8 cellular contexts compared by ENCODE assay signal in the genomic region with DNA sequence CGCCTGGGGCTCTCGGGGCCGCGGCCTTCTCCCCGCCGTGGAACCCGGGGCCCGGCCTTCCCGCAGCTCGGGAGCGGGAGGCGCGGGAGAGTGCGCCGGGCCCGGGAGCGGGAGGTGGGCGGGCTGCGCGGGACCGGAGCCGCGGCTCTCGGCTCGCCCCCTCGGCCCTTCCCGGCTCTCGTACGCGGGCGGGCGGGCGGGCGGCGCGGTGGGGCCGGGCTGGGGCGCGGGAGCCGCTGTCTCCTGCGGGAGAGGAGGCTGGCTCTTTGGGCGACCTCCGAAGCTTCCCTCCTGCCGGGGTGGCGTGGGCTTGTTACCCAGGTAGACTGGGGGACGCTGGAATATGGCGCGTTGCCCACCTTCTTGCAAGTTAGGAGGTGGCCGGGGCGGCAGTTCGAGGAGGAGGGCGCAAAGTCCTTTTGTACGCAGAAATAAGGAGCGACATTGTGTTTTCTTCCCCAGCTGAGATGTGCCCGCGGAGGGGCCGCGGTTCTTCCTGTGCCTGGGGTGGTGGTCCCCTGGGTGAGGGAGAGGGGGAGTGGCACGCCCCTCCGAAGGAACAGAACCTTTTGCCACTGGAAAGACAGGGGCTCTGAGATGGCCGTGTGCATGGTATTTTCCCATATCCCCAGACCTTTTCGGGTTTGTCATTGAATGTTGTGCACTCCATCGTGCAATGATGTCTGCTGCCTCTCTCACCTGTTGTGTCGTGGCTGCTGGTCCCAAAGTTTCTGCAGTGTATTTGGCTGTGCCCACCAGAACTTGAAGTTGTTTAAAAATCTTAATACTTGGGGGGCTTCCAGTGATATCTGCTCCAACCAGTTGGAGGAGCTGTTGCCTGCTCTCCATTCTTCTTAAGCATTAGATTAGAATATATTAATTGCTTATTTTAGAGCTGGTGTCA. TPM values are rescaled to one million over a fixed set of nuclear protein-coding genes. Genes with fewer than 3 reads are reported as not detected.
DNase-seq lines count a peak whose midpoint lies in the region; ATAC-seq and TF ChIP-seq lines count a peak whose summit lies in the region.

No MANE protein-coding gene starts in this region.

- H4K20me1 ChIP-seq in PC-3 (ENCODE audit: low read length) = peaks cover 40% of the 10 kb centered on the region

- H3K36me3 ChIP-seq in PC-3 (ENCODE audit: low read depth, low read length) (peaks cover 12% of the 10 kb centered on the region; the same call in 1 of the 2 replicates), gastroesophageal sphincter (peaks cover 0 to 10% of the 10 kb centered on the region in 2 donors), neutrophil (no peaks in the 10 kb centered on the region), aorta (ENCODE audit: control insufficient read depth in 1 of 2, insufficient read depth in 2 of 2, low read length in 1 of 2) (no peaks in the 10 kb centered on the region)

- peak overlapping the region; percentile 77 for H3K4me3 ChIP-seq in PC-3 (ENCODE audit: low read length)
- H3K4me3 ChIP-seq in gastroesophageal sphincter = peak overlapping the region; percentile 86 to 87
- peak overlapping the region; percentile 80 to 94 for H3K4me3 ChIP-seq in neutrophil (ENCODE audit: low read depth in 1 of 2, low read length in 1 of 2)
- H3K4me3 ChIP-seq in aorta (ENCODE audit: low read length in 2 of 2) = peak overlapping the region; percentile 87 to 98

- peak overlapping the region; percentile 87 for H3K27ac Mint-ChIP-seq in activated naive CD4-positive, alpha-beta T cell treated with anti-CD3 and anti-CD28 coated beads for 36 hours

- DNase-seq in activated T-cell treated with anti-CD3 and anti-CD28 coated beads for 4 hours (peak; percentile 13), PC-3 (peak; percentile 11), aorta (peak; percentile 69 to 85)
- no peak for DNase-seq in activated T-cell treated with anti-CD3 and anti-CD28 coated beads, Interleukin-2, amount 50 U/mL, for 1 hour
- peak; percentile 48 for DNase-seq in activated naive CD4-positive, alpha-beta T cell treated with anti-CD3 and anti-CD28 coated beads for 36 hours

- H3K79me2 ChIP-seq in PC-3 (ENCODE audit: low read length) = peaks cover 82% of the 10 kb centered on the region

- peak overlapping the region; percentile 92 for H3K9ac ChIP-seq in PC-3 (ENCODE audit: low read length)

- 0 to 2% methylated on average over 2 to 6 of the region's 64 CpGs for WGBS in gastroesophageal sphincter (ENCODE audit: low coverage in 1 of 2), 2 donors
- WGBS in aorta, 2 donors = 0 to 1% methylated on average over 55 to 64 of the region's 64 CpGs

- intact Hi-C loops in PC-3 (cut with micrococcal nuclease) (no loop called here), aorta (cut with DNase I) (loop anchor here in 1 of 2 donors (5.0 to 10.0 kb wide), 2 partner anchors 215 to 388 kb away; a partner anchor contains a TSS)
- intact Hi-C loops in activated naive CD4-positive, alpha-beta T cell treated with anti-CD3 and anti-CD28 coated beads for 36 hours (cut with micrococcal nuclease) = loop anchor here (1.0 to 10.0 kb wide), 3 partner anchors 23 to 388 kb away; a partner anchor contains a TSS

- peaks cover 26% of the 10 kb centered on the region for H3K36me3 Mint-ChIP-seq in activated naive CD4-positive, alpha-beta T cell treated with anti-CD3 and anti-CD28 coated beads for 36 hours (ENCODE audit: low read depth)

- no peak for TF ChIP-seq POLR2A in gastroesophageal sphincter (IDR thresholded peaks at IDR 0.05)

- H3K4me1 ChIP-seq in PC-3 (ENCODE audit: insufficient read depth, low read length) (peaks cover 24% of the 10 kb centered on the region), gastroesophageal sphincter (peaks cover 2 to 60% (median 19%) of the 10 kb centered on the region in 3 donors), neutrophil (ENCODE audit: control insufficient read depth in 1 of 2, insufficient read depth in 1 of 2, low read depth in 1 of 2, low read length in 1 of 2) (peaks cover 83 to 87% of the 10 kb centered on the region in 2 experiments), aorta (ENCODE audit: control insufficient read depth in 1 of 2, insufficient read depth in 2 of 2, low read length in 2 of 2) (peaks cover 2 to 8% of the 10 kb centered on the region in 2 donors)

- no peaks in the 10 kb centered on the region for H3K9me3 ChIP-seq in PC-3 (ENCODE audit: low read length)
- no peaks in the 10 kb centered on the region for H3K9me3 ChIP-seq in gastroesophageal sphincter
- no peaks in the 10 kb centered on the region for H3K9me3 ChIP-seq in neutrophil
- no peaks in the 10 kb centered on the region for H3K9me3 ChIP-seq in aorta (ENCODE audit: control insufficient read depth, low read length)

- peak overlapping the region; percentile 53; the same call in 1 of the 2 replicates for H2AFZ ChIP-seq in PC-3 (ENCODE audit: low read length)

- peak; percentile 11 for ATAC-seq in HG03159 (IDR thresholded peaks at IDR 0.05; ENCODE audit: unreplicated experiment)
- ATAC-seq in PC-3 = peak; percentile 1; the same call in 1 of the 2 replicates
- peak; percentile 34 for ATAC-seq in gastroesophageal sphincter
- peak; percentile 7 for ATAC-seq in aorta (ENCODE audit: low FRiP score)

- peak overlapping the region; percentile 84 for H3K4me3 Mint-ChIP-seq in activated naive CD4-positive, alpha-beta T cell treated with anti-CD3 and anti-CD28 coated beads for 36 hours

- H3K27me3 ChIP-seq in PC-3 (ENCODE audit: low read length) (no peaks in the 10 kb centered on the region), gastroesophageal sphincter (no peaks in the 10 kb centered on the region), neutrophil (no peaks in the 10 kb centered on the region), aorta (ENCODE audit: control insufficient read depth in 1 of 2, insufficient read depth in 2 of 2, low read length in 1 of 2) (no peaks in the 10 kb centered on the region)

- no peak overlapping the region for H3K27ac ChIP-seq in PC-3 (ENCODE audit: low read length)
- peak overlapping the region; percentile 91 to 99 (median 98) for H3K27ac ChIP-seq in gastroesophageal sphincter
- H3K27ac ChIP-seq in neutrophil = peak overlapping the region; percentile 91
- H3K27ac ChIP-seq in aorta (ENCODE audit: low read depth in 1 of 2, low read length in 2 of 2) = peak overlapping the region; percentile 73 to 89

- CTCF ChIA-PET in PC-3 (lab: Charles Lee) = interaction anchor here (0.6 to 1.0 kb wide), 7 partner anchors 10 to 394 kb away, joined by 3 to 10 read pairs (median 3); no protein-coding TSS in a partner anchor
- CTCF ChIA-PET in activated naive CD4-positive, alpha-beta T cell treated with anti-CD3 and anti-CD28 coated beads for 36 hours (lab: Charles Lee) = interaction anchor here (0.7 to 2.5 kb wide), 16 partner anchors 9 to 350 kb away, joined by 3 to 14 read pairs (median 5); no protein-coding TSS in a partner anchor

- peak; percentile 72 for TF ChIP-seq CTCF in PC-3 (conservative IDR thresholded peaks at IDR 0.05; ENCODE audit: low read depth, low read length)
- peak; percentile 28 to 67 (median 48) for TF ChIP-seq CTCF in gastroesophageal sphincter (IDR thresholded peaks at IDR 0.05)
- TF ChIP-seq CTCF in neutrophil (IDR thresholded peaks at IDR 0.05) = no peak

- H3K4me2 ChIP-seq in PC-3 (ENCODE audit: low read length) = peak overlapping the region; percentile 95

- H3K4me1 Mint-ChIP-seq in activated naive CD4-positive, alpha-beta T cell treated with anti-CD3 and anti-CD28 coated beads for 36 hours (ENCODE audit: low read depth) = peaks cover 57% of the 10 kb centered on the region

- H3K9me3 Mint-ChIP-seq in activated naive CD4-positive, alpha-beta T cell treated with anti-CD3 and anti-CD28 coated beads for 36 hours = no peaks in the 10 kb centered on the region

- no TSS peak for BruUV-seq in PC-3 (replicated peaks; lab: Mats Ljungman, UMichigan)

- H3K27me3 Mint-ChIP-seq in activated naive CD4-positive, alpha-beta T cell treated with anti-CD3 and anti-CD28 coated beads for 36 hours (ENCODE audit: low read depth) = no peaks in the 10 kb centered on the region

- TF ChIP-seq EP300 in gastroesophageal sphincter (IDR thresholded peaks at IDR 0.05) = no peak

- POLR2A ChIA-PET in PC-3 (lab: Charles Lee; ENCODE audit: unreplicated experiment) = interaction anchor here (0.6 to 1.0 kb wide), 3 partner anchors 79 to 228 kb away, joined by 4 to 10 read pairs (median 5); no protein-coding TSS in a partner anchor

- no peaks in the 10 kb centered on the region for H3K9me2 ChIP-seq in PC-3 (replicated peaks; ENCODE audit: low read length)

- H3F3A ChIP-seq in PC-3 (ENCODE audit: low read length, unreplicated experiment) = no peaks in the 10 kb centered on the region

RNA-seq across cellular contexts. Expression of a gene that starts 0.8 kb away (rescaled TPM):
- total RNA-seq in PC-3 (2014; rRNA removed) (13.6 and 21.1 TPM in 2 replicates), gastroesophageal sphincter (10 to 100 TPM in 3 of 4 donors, 1 to 10 TPM in 1; 7.8 to 20.5 (median 17.0) TPM), aorta (10 to 100 TPM; 19.4 to 23.4 TPM)
- total RNA-seq in activated naive CD4-positive, alpha-beta T cell treated with anti-CD3 and anti-CD28 coated beads for 36 hours = 10 to 100 TPM; 18.5 to 21.5 TPM
- 1 to 10 TPM; 4.9 to 9.2 TPM for polyA plus RNA-seq in aorta
